18 cellular contexts compared by ENCODE assay signal in genomic region chr19:15292140-15292539, GRCh38. TPM values are rescaled to one million over a fixed set of nuclear protein-coding genes. Genes with fewer than 3 reads are reported as not detected.
DNase-seq lines count a peak whose midpoint lies in the region; ATAC-seq, FAIRE-seq and TF ChIP-seq lines count a peak whose summit lies in the region.
"Had no signal": no experiment of that assay in that cellular context is flagged by ENCODE, and none has a peak within 500 bp of the region (broad histone marks: within the 10 kb centered on the region; RNA-seq: fewer than 3 reads in every experiment).

No MANE protein-coding gene starts in this region.

- H3K36me3 ChIP-seq in HepG2 (replicated peaks in 1 of 2; ENCODE audit: control insufficient read depth in 1 of 2, insufficient read depth in 2 of 2, low read length in 2 of 2) = peaks cover 0 to 10% of the 10 kb centered on the region in 2 experiments; a peak in 2 of 5 replicates
- H3K36me3 ChIP-seq: ascending aorta, right lobe of liver had no signal

- DNase-seq in DMS 273 (lab: John Stamatoyannopoulos, UW; ENCODE audit: unreplicated experiment) (peak; percentile 33), DMS 273 treated with DMSO at 0.1 percent for 48 hours (lab: John Stamatoyannopoulos, UW) (no peak), HFFc6 (no peak), nephron progenitor cell (no peak), HepG2 (ENCODE audit: low spot score) (no peak), NCI-H1436 treated with DMSO at 0.1 percent for 48 hours (lab: John Stamatoyannopoulos, UW) (no peak)
- no peak for DNase-seq in activated naive CD8-positive, alpha-beta T cell treated with anti-CD3 and anti-CD28 coated beads for 36 hours
- DNase-seq in activated effector memory CD4-positive, alpha-beta T cell treated with Interleukin-2 at 50 U/mL for 16 hours = no peak
- DNase-seq: activated CD8-positive, alpha-beta memory T cell treated with anti-CD3 and anti-CD28 coated beads, Interleukin-2, amount 50 U/mL, for 48 hours; dermis blood vessel endothelial cell; NCI-H2029 treated with DMSO at 0.1 percent for 48 hours; NK-92 treated with Interleukin-12 subunit alpha and Interleukin-12 subunit beta, amount 100 ng/mL, for 24 hours; right lobe of liver; SHP77; stimulated activated naive CD4-positive, alpha-beta T cell treated with Interleukin-2 at 50 U/mL for 16 hours had no signal

- no peak overlapping the region for H3K4me3 ChIP-seq in HepG2 (replicated peaks in 1 of 3; ENCODE audit: insufficient read depth in 1 of 3, low read depth in 2 of 3, low read length in 3 of 3)
- H3K4me3 ChIP-seq: right lobe of liver had no signal

- H3K27me3 Mint-ChIP-seq in HFFc6 (ENCODE audit: insufficient read depth) (no peaks in the 10 kb centered on the region; the same call in 1 of the 2 replicates), nephron progenitor cell (ENCODE audit: low read depth, poor library complexity) (no peaks in the 10 kb centered on the region)
- H3K27me3 Mint-ChIP-seq in activated naive CD8-positive, alpha-beta T cell treated with anti-CD3 and anti-CD28 coated beads for 36 hours = no peaks in the 10 kb centered on the region

- no peak overlapping the region for H3K9ac ChIP-seq in HepG2 (ENCODE audit: insufficient read depth, low read depth, low read length)

- peak overlapping the region; percentile 58 for H3K27ac Mint-ChIP-seq in HFFc6
- peak overlapping the region; percentile 16 for H3K27ac Mint-ChIP-seq in activated naive CD8-positive, alpha-beta T cell treated with anti-CD3 and anti-CD28 coated beads for 36 hours
- H3K27ac Mint-ChIP-seq in nephron progenitor cell = peak overlapping the region; percentile 70

- TF ChIP-seq CTCF in HFFc6 (IDR thresholded peaks at IDR 0.05) (no peak), nephron progenitor cell (IDR thresholded peaks at IDR 0.05) (no peak), HepG2 (CRISPR knock-in tag; IDR thresholded peaks at IDR 0.05) (no peak)

- FAIRE-seq in HepG2 (lab: Jason Lieb, UNC) = no peak

- H3K27ac ChIP-seq in HepG2 (ENCODE audit: extremely low read length, insufficient read depth, low read length) = no peak overlapping the region
- H3K27ac ChIP-seq: 22Rv1, right lobe of liver had no signal

- H3K4me1 ChIP-seq in HepG2 (ENCODE audit: insufficient read depth, low read length) = peaks cover 95% of the 10 kb centered on the region

- in situ Hi-C loops in HepG2 (cut with HindIII; ENCODE audit: extremely low pct_ligation_motif_present, low pct_unique_long_range_greater_than_20kb) = no loop called here

- no peak overlapping the region for H2AFZ ChIP-seq in HepG2 (ENCODE audit: low read length)

- H4K20me1 ChIP-seq in HepG2 (ENCODE audit: insufficient read depth, low read length) = peaks cover 34% of the 10 kb centered on the region

- H3K4me2 ChIP-seq in HepG2 (ENCODE audit: low read depth, low read length) = no peak overlapping the region

- peaks cover 89% of the 10 kb centered on the region for H3K79me2 ChIP-seq in HepG2 (ENCODE audit: insufficient read depth, low read length)

- TF ChIP-seq RAD21 in HepG2 (CRISPR knock-in tag; IDR thresholded peaks at IDR 0.05) = no peak

- no TSS peak for BruUV-seq in HepG2 (replicated peaks; lab: Mats Ljungman, UMichigan)

- CTCF ChIA-PET in HepG2 (lab: Yijun Ruan, JAX; ENCODE audit: low intra/inter-chr PET ratio, low total read pairs) = no interaction called here

- no peaks in the 10 kb centered on the region for H3K9me3 ChIP-seq in HepG2 (ENCODE audit: low read length)
- H3K9me3 ChIP-seq: ascending aorta, right lobe of liver had no signal

- no peak for TF ChIP-seq EP300 in HepG2 (IDR thresholded peaks at IDR 0.05; ENCODE audit: low read depth in 2 of 2, low read length in 2 of 2)
- TF ChIP-seq EP300 in HepG2 (CRISPR knock-in tag; IDR thresholded peaks at IDR 0.05; ENCODE audit: borderline replicate concordance) = no peak

- no peak for ATAC-seq in HepG2
- ATAC-seq: left lobe of liver, right lobe of liver had no signal

- H3K9me3 Mint-ChIP-seq in HFFc6 (no peaks in the 10 kb centered on the region), nephron progenitor cell (peaks cover 2% of the 10 kb centered on the region)
- peaks cover 2% of the 10 kb centered on the region for H3K9me3 Mint-ChIP-seq in activated naive CD8-positive, alpha-beta T cell treated with anti-CD3 and anti-CD28 coated beads for 36 hours

- H3K4me1 Mint-ChIP-seq in HFFc6 (ENCODE audit: low read depth) (peaks cover 86% of the 10 kb centered on the region), nephron progenitor cell (peaks cover 85% of the 10 kb centered on the region)
- peaks cover 93% of the 10 kb centered on the region for H3K4me1 Mint-ChIP-seq in activated naive CD8-positive, alpha-beta T cell treated with anti-CD3 and anti-CD28 coated beads for 36 hours

- H3K4me3 Mint-ChIP-seq in HFFc6 = 0 out of 2 replicates have a peak overlapping the region, but pooled peaks have one; percentile 19
- H3K4me3 Mint-ChIP-seq in activated naive CD8-positive, alpha-beta T cell treated with anti-CD3 and anti-CD28 coated beads for 36 hours = no peak overlapping the region
- no peak overlapping the region for H3K4me3 Mint-ChIP-seq in nephron progenitor cell

- H3K36me3 Mint-ChIP-seq in HFFc6 (ENCODE audit: low read depth) (peaks cover 11% of the 10 kb centered on the region; the same call in 1 of the 2 replicates), nephron progenitor cell (ENCODE audit: low read depth) (peaks cover 12% of the 10 kb centered on the region)
- peaks cover 23% of the 10 kb centered on the region for H3K36me3 Mint-ChIP-seq in activated naive CD8-positive, alpha-beta T cell treated with anti-CD3 and anti-CD28 coated beads for 36 hours

- TF ChIP-seq POLR2A in HepG2 (IDR thresholded peaks at IDR 0.05; ENCODE audit: insufficient read depth in 1 of 2, low read depth in 2 of 2, low read length in 2 of 2) = no peak

- WGBS in HepG2 (ENCODE audit: low lambda C conversion rate) = 97% methylated on average over 7 of the region's 7 CpGs

- intact Hi-C loops in HepG2 (cut with micrococcal nuclease; ENCODE audit: unreplicated experiment) = no loop called here

- POLR2A ChIA-PET in HepG2 (lab: Yijun Ruan, JAX) = no interaction called here

- no peaks in the 10 kb centered on the region for H3K27me3 ChIP-seq in HepG2 (ENCODE audit: control insufficient read depth in 1 of 2, insufficient read depth in 2 of 2, low read length in 2 of 2)
- H3K27me3 ChIP-seq: ascending aorta, right lobe of liver had no signal

RNA-seq across cellular contexts. Expression of gene BRD4, which starts 40.2 kb away (rescaled TPM):
- 10 to 100 TPM; 74.9 to 85.2 (median 81.5) TPM for total RNA-seq in HFFc6 (2021; fragmentation: NEBNext Ultra II Directional; extraction: Animal tissue kit (Norgen Biotek cat#: 25700))
- total RNA-seq in activated naive CD8-positive, alpha-beta T cell treated with anti-CD3 and anti-CD28 coated beads for 36 hours = 100 to 1,000 TPM; 110 to 113 TPM
- total RNA-seq in HepG2 (2016; rRNA removed; fragmentation: Illumina TruSeq; extraction: Trizol) = 11.4 TPM in 2 replicates
- total RNA-seq in HepG2 (2016; cell fraction: cytosol; rRNA removed; fragmentation: Illumina TruSeq; extraction: Trizol; ENCODE audit: low read depth) = 9.3 and 10.8 TPM in 2 replicates
- total RNA-seq in HepG2 (2016; cell fraction: insoluble cytoplasmic fraction; rRNA removed; fragmentation: Illumina TruSeq; extraction: Trizol) = 9.9 and 11.8 TPM in 2 replicates
- 14.9 and 16.5 TPM in 2 replicates for total RNA-seq in HepG2 (2016; cell fraction: membrane; rRNA removed; fragmentation: Illumina TruSeq; extraction: Trizol)
- total RNA-seq in HepG2 (2016; cell fraction: nucleus; rRNA removed; fragmentation: Illumina TruSeq; extraction: Trizol) = 16.3 and 19.3 TPM in 2 replicates
- polyA plus RNA-seq in HepG2 (2011; rRNA removed) = 10.5 TPM in 2 replicates
- polyA plus RNA-seq in HepG2 (2011; cell fraction: cytosol; rRNA removed) = 5.5 and 5.9 TPM in 2 replicates
- polyA plus RNA-seq in HepG2 (2011; cell fraction: nucleus; rRNA removed) = 33.7 and 40.9 TPM in 2 replicates
- 38.7 and 50.8 TPM in 2 replicates for polyA plus RNA-seq in HepG2 (2012)
- 3.9 and 4.0 TPM in 2 replicates for polyA plus RNA-seq in HepG2 (2016; cell fraction: cytosol; fragmentation: Illumina TruSeq; extraction: Trizol; ENCODE audit: low read depth)
- polyA plus RNA-seq in HepG2 (2016; cell fraction: insoluble cytoplasmic fraction; fragmentation: Illumina TruSeq; extraction: Trizol; ENCODE audit: low read depth) = 19.8 and 29.3 TPM in 2 replicates
- polyA plus RNA-seq in HepG2 (2016; cell fraction: membrane; fragmentation: Illumina TruSeq; extraction: Trizol; ENCODE audit: low read depth) = 14.9 and 16.3 TPM in 2 replicates
- polyA plus RNA-seq in HepG2 (2016; cell fraction: nucleus; fragmentation: Illumina TruSeq; extraction: Trizol; ENCODE audit: insufficient read depth, low read depth) = 50.8 and 56.4 TPM in 2 replicates
- 42.7 and 54.2 TPM in 2 replicates for polyA minus RNA-seq in HepG2 (2011; rRNA and poly(A)+ RNA removed; ENCODE audit: low replicate concordance)
- polyA minus RNA-seq in HepG2 (2011; cell fraction: cytosol; rRNA and poly(A)+ RNA removed) = 22.2 and 24.6 TPM in 2 replicates
- polyA minus RNA-seq in HepG2 (2011; cell fraction: nucleus; rRNA and poly(A)+ RNA removed) = 49.4 and 56.1 TPM in 2 replicates

RNA-seq across cellular contexts. Expression of gene EPHX3, which starts 59.9 kb away (rescaled TPM):
- under 1 TPM in 3 of 6 experiments, not detected in 3; 0.13 to 0.37 (median 0.14) TPM for total RNA-seq in HFFc6 (2021; fragmentation: NEBNext Ultra II Directional; extraction: Animal tissue kit (Norgen Biotek cat#: 25700))
- total RNA-seq in activated naive CD8-positive, alpha-beta T cell treated with anti-CD3 and anti-CD28 coated beads for 36 hours = not detected
- 0.07 TPM in 1 of 2 replicates, not detected in the other for total RNA-seq in HepG2 (2016; rRNA removed; fragmentation: Illumina TruSeq; extraction: Trizol)
- not detected in 2 replicates for total RNA-seq in HepG2 (2016; cell fraction: cytosol; rRNA removed; fragmentation: Illumina TruSeq; extraction: Trizol; ENCODE audit: low read depth)
- total RNA-seq in HepG2 (2016; cell fraction: insoluble cytoplasmic fraction; rRNA removed; fragmentation: Illumina TruSeq; extraction: Trizol) = 0.06 TPM in 1 of 2 replicates, not detected in the other
- not detected in 2 replicates for total RNA-seq in HepG2 (2016; cell fraction: membrane; rRNA removed; fragmentation: Illumina TruSeq; extraction: Trizol)
- total RNA-seq in HepG2 (2016; cell fraction: nucleus; rRNA removed; fragmentation: Illumina TruSeq; extraction: Trizol) = not detected in 2 replicates
- 0.15 and 0.17 TPM in 2 replicates for polyA plus RNA-seq in HepG2 (2011; rRNA removed)
- 0.04 and 0.05 TPM in 2 replicates for polyA plus RNA-seq in HepG2 (2011; cell fraction: cytosol; rRNA removed)
- 0.78 and 0.82 TPM in 2 replicates for polyA plus RNA-seq in HepG2 (2011; cell fraction: nucleus; rRNA removed)
- polyA plus RNA-seq in HepG2 (2012) = 0.07 TPM in 1 of 2 replicates, not detected in the other
- polyA plus RNA-seq in HepG2 (2016; cell fraction: cytosol; fragmentation: Illumina TruSeq; extraction: Trizol; ENCODE audit: low read depth) = not detected in 2 replicates
- polyA plus RNA-seq in HepG2 (2016; cell fraction: insoluble cytoplasmic fraction; fragmentation: Illumina TruSeq; extraction: Trizol; ENCODE audit: low read depth) = not detected in 2 replicates
- 0.10 TPM in 1 of 2 replicates, not detected in the other for polyA plus RNA-seq in HepG2 (2016; cell fraction: membrane; fragmentation: Illumina TruSeq; extraction: Trizol; ENCODE audit: low read depth)
- polyA plus RNA-seq in HepG2 (2016; cell fraction: nucleus; fragmentation: Illumina TruSeq; extraction: Trizol; ENCODE audit: insufficient read depth, low read depth) = not detected in 2 replicates
- 0.76 and 0.96 TPM in 2 replicates for polyA minus RNA-seq in HepG2 (2011; rRNA and poly(A)+ RNA removed; ENCODE audit: low replicate concordance)
- not detected in 2 replicates for polyA minus RNA-seq in HepG2 (2011; cell fraction: cytosol; rRNA and poly(A)+ RNA removed)
- 0.99 and 1.2 TPM in 2 replicates for polyA minus RNA-seq in HepG2 (2011; cell fraction: nucleus; rRNA and poly(A)+ RNA removed)
- total RNA-seq: ascending aorta had no signal

Comparison
In these comparisons a context has a peak if more than half of its experiments do, and no peak if none do; other contexts are left out.
1. H3K27ac Mint-ChIP-seq: peak in every context shown above with its lines; median percentile 70 in nephron progenitor cell; 58 in HFFc6; 16 in activated naive CD8-positive, alpha-beta T cell treated with anti-CD3 and anti-CD28 coated beads for 36 hours.